ENCODE assay signal across 18 cellular contexts in genomic region chr16:56198044-56198754, GRCh38. TPM values are rescaled to one million over a fixed set of nuclear protein-coding genes. Genes with fewer than 3 reads are reported as not detected.
DNase-seq lines count a peak whose midpoint lies in the region; ATAC-seq and TF ChIP-seq lines count a peak whose summit lies in the region.
"Had no signal": no experiment of that assay in that cellular context is flagged by ENCODE, and none has a peak within 500 bp of the region (broad histone marks: within the 10 kb centered on the region; RNA-seq: fewer than 3 reads in every experiment).

No MANE protein-coding gene starts in this region.

- H3K27me3 ChIP-seq in OCI-LY3 (ENCODE audit: low read depth, low read length), result peaks cover 74% of the 10 kb centered on the region
- no peaks in the 10 kb centered on the region for H3K27me3 ChIP-seq in Karpas-422 (ENCODE audit: low read length)
- H3K27me3 ChIP-seq: testis had no signal

- no peak for TF ChIP-seq CTCF in OCI-LY3 (IDR thresholded peaks at IDR 0.05; ENCODE audit: low read depth, low read length)

- ATAC-seq in activated naive CD8-positive, alpha-beta T cell treated with anti-CD3 and anti-CD28 coated beads, Interleukin-2, amount 10 ng/mL, durations not matched to agents 7 days and 5 days (ENCODE audit: low read depth), result no peak
- ATAC-seq: heart left ventricle had no signal

- H2AFZ ChIP-seq in OCI-LY3 (ENCODE audit: low read depth, low read length), result no peak overlapping the region
- H2AFZ ChIP-seq in Karpas-422 (ENCODE audit: low read length), result no peak overlapping the region

- peaks cover 20% of the 10 kb centered on the region for H3K27me3 Mint-ChIP-seq in activated naive CD4-positive, alpha-beta T cell treated with anti-CD3 and anti-CD28 coated beads, Interleukin-2, amount 50 U/mL, for 24 hours
- peaks cover 29% of the 10 kb centered on the region for H3K27me3 Mint-ChIP-seq in activated naive CD8-positive, alpha-beta T cell treated with anti-CD3 and anti-CD28 coated beads, Interleukin-2, amount 10 ng/mL, durations not matched to agents 7 days and 5 days
- H3K27me3 Mint-ChIP-seq in stimulated activated naive CD8-positive, alpha-beta T cell treated with anti-CD3 and anti-CD28 coated beads, Interleukin-15, Interleukin-2, amounts not matched to agents 100 ng/mL and 50 ng/mL, for 24 hours, result peaks cover 39% of the 10 kb centered on the region
- H3K27me3 Mint-ChIP-seq: central memory CD8-positive, alpha-beta T cell had no signal

- peaks cover 38% of the 10 kb centered on the region for H3K4me1 ChIP-seq in OCI-LY3 (ENCODE audit: low read length)
- H3K4me1 ChIP-seq in Karpas-422 (ENCODE audit: low read length), result peaks cover 22% of the 10 kb centered on the region
- H3K4me1 ChIP-seq: Caco-2 had no signal

- H3K79me2 ChIP-seq in OCI-LY3 (ENCODE audit: low read length), result no peaks in the 10 kb centered on the region
- no peaks in the 10 kb centered on the region for H3K79me2 ChIP-seq in Karpas-422 (ENCODE audit: low read length)

- H3K4me3 ChIP-seq in OCI-LY3 (ENCODE audit: low read length) (no peak overlapping the region), Karpas-422 (ENCODE audit: low read length) (no peak overlapping the region)
- H3K4me3 ChIP-seq: heart left ventricle, testis had no signal

- H3K36me3 Mint-ChIP-seq in activated naive CD4-positive, alpha-beta T cell treated with anti-CD3 and anti-CD28 coated beads, Interleukin-2, amount 50 U/mL, for 24 hours, result no peaks in the 10 kb centered on the region
- peaks cover 7% of the 10 kb centered on the region for H3K36me3 Mint-ChIP-seq in activated naive CD8-positive, alpha-beta T cell treated with anti-CD3 and anti-CD28 coated beads, Interleukin-2, amount 10 ng/mL, durations not matched to agents 7 days and 5 days
- H3K36me3 Mint-ChIP-seq in stimulated activated naive CD8-positive, alpha-beta T cell treated with anti-CD3 and anti-CD28 coated beads, Interleukin-15, Interleukin-2, amounts not matched to agents 100 ng/mL and 50 ng/mL, for 24 hours (ENCODE audit: low read depth), result no peaks in the 10 kb centered on the region

- H3K9ac ChIP-seq in OCI-LY3 (ENCODE audit: low read length) (no peak overlapping the region), Karpas-422 (ENCODE audit: low read length) (no peak overlapping the region)

- H3K9me3 ChIP-seq in OCI-LY3 (ENCODE audit: insufficient read depth, low read length) (no peaks in the 10 kb centered on the region), Karpas-422 (ENCODE audit: low read length) (no peaks in the 10 kb centered on the region)
- H3K9me3 ChIP-seq: Caco-2, heart left ventricle, testis had no signal

- no peaks in the 10 kb centered on the region for H3K9me3 Mint-ChIP-seq in activated naive CD4-positive, alpha-beta T cell treated with anti-CD3 and anti-CD28 coated beads, Interleukin-2, amount 50 U/mL, for 24 hours
- H3K9me3 Mint-ChIP-seq in activated naive CD8-positive, alpha-beta T cell treated with anti-CD3 and anti-CD28 coated beads, Interleukin-2, amount 10 ng/mL, durations not matched to agents 7 days and 5 days, result no peaks in the 10 kb centered on the region
- no peaks in the 10 kb centered on the region for H3K9me3 Mint-ChIP-seq in stimulated activated naive CD8-positive, alpha-beta T cell treated with anti-CD3 and anti-CD28 coated beads, Interleukin-15, Interleukin-2, amounts not matched to agents 100 ng/mL and 50 ng/mL, for 24 hours
- H3K9me3 Mint-ChIP-seq: central memory CD8-positive, alpha-beta T cell had no signal

- H3K4me3 Mint-ChIP-seq in activated naive CD4-positive, alpha-beta T cell treated with anti-CD3 and anti-CD28 coated beads, Interleukin-2, amount 50 U/mL, for 24 hours, result no peak overlapping the region
- H3K4me3 Mint-ChIP-seq in activated naive CD8-positive, alpha-beta T cell treated with anti-CD3 and anti-CD28 coated beads, Interleukin-2, amount 10 ng/mL, durations not matched to agents 7 days and 5 days, result peak overlapping the region; percentile 47
- peak overlapping the region; percentile 61 for H3K4me3 Mint-ChIP-seq in stimulated activated naive CD8-positive, alpha-beta T cell treated with anti-CD3 and anti-CD28 coated beads, Interleukin-15, Interleukin-2, amounts not matched to agents 100 ng/mL and 50 ng/mL, for 24 hours

- H3K27ac ChIP-seq in OCI-LY3 (ENCODE audit: low read length) (no peak overlapping the region), Karpas-422 (ENCODE audit: low read length) (no peak overlapping the region; the same call in 1 of the 2 replicates)
- H3K27ac ChIP-seq: testis, VCaP had no signal

- no peak for DNase-seq in activated naive CD4-positive, alpha-beta T cell treated with Interleukin-2 at 50 U/mL for 16 hours
- DNase-seq in activated naive CD8-positive, alpha-beta T cell treated with anti-CD3 and anti-CD28 coated beads, Interleukin-2, amount 10 ng/mL, durations not matched to agents 7 days and 5 days, result no peak
- no peak for DNase-seq in NCI-H510A treated with DMSO at 0.1 percent for 48 hours (lab: John Stamatoyannopoulos, UW)
- no peak for DNase-seq in Karpas-422
- DNase-seq in HPDE6-E6E7 (ENCODE audit: extremely low spot score), result no peak
- DNase-seq: activated CD8-positive, alpha-beta memory T cell treated with anti-CD3 and anti-CD28 coated beads, Interleukin-2, amount 50 U/mL, for 4 hours; Caco-2; effector CD8-positive, alpha-beta T cell; heart left ventricle; SW 1271; testis had no signal

- H3K4me1 Mint-ChIP-seq in activated naive CD4-positive, alpha-beta T cell treated with anti-CD3 and anti-CD28 coated beads, Interleukin-2, amount 50 U/mL, for 24 hours, result peaks cover 41% of the 10 kb centered on the region
- peaks cover 29% of the 10 kb centered on the region for H3K4me1 Mint-ChIP-seq in activated naive CD8-positive, alpha-beta T cell treated with anti-CD3 and anti-CD28 coated beads, Interleukin-2, amount 10 ng/mL, durations not matched to agents 7 days and 5 days
- peaks cover 19% of the 10 kb centered on the region for H3K4me1 Mint-ChIP-seq in stimulated activated naive CD8-positive, alpha-beta T cell treated with anti-CD3 and anti-CD28 coated beads, Interleukin-15, Interleukin-2, amounts not matched to agents 100 ng/mL and 50 ng/mL, for 24 hours (ENCODE audit: low read depth)

- peaks cover 17% of the 10 kb centered on the region for H4K20me1 ChIP-seq in OCI-LY3 (ENCODE audit: insufficient read depth, low read length)
- no peaks in the 10 kb centered on the region for H4K20me1 ChIP-seq in Karpas-422 (ENCODE audit: insufficient read depth, low read depth, low read length)

- POLR2A ChIA-PET in activated naive CD8-positive, alpha-beta T cell treated with anti-CD3 and anti-CD28 coated beads, Interleukin-2, amount 10 ng/mL, durations not matched to agents 7 days and 5 days (lab: Charles Lee), result interaction anchor here (1.2 kb wide), 1 partner anchor 64 kb away, joined by 3 read pairs; no protein-coding TSS in a partner anchor

- no peaks in the 10 kb centered on the region for H3K9me2 ChIP-seq in Karpas-422 (replicated peaks; ENCODE audit: insufficient read depth, low read length)

- H3K4me2 ChIP-seq in OCI-LY3 (ENCODE audit: low read length) (peak overlapping the region; percentile 58), Karpas-422 (ENCODE audit: low read depth, low read length, poor library complexity, severe bottlenecking) (no peak overlapping the region)

- H3K36me3 ChIP-seq in OCI-LY3 (replicated peaks; ENCODE audit: low read depth, low read length) (no peaks in the 10 kb centered on the region), Karpas-422 (ENCODE audit: insufficient read depth, low read length) (no peaks in the 10 kb centered on the region)
- H3K36me3 ChIP-seq: heart left ventricle had no signal

- H3K27ac Mint-ChIP-seq in activated naive CD4-positive, alpha-beta T cell treated with anti-CD3 and anti-CD28 coated beads, Interleukin-2, amount 50 U/mL, for 24 hours, result peak overlapping the region; percentile 85
- H3K27ac Mint-ChIP-seq in activated naive CD8-positive, alpha-beta T cell treated with anti-CD3 and anti-CD28 coated beads, Interleukin-2, amount 10 ng/mL, durations not matched to agents 7 days and 5 days, result peak overlapping the region; percentile 84
- peak overlapping the region; percentile 87 for H3K27ac Mint-ChIP-seq in stimulated activated naive CD8-positive, alpha-beta T cell treated with anti-CD3 and anti-CD28 coated beads, Interleukin-15, Interleukin-2, amounts not matched to agents 100 ng/mL and 50 ng/mL, for 24 hours

RNA-seq across cellular contexts. Expression of gene GNAO1, which starts 6.9 kb away (rescaled TPM):
- total RNA-seq in activated naive CD8-positive, alpha-beta T cell treated with anti-CD3 and anti-CD28 coated beads, Interleukin-2, amount 10 ng/mL, durations not matched to agents 7 days and 5 days, result 1 to 10 TPM; 5.7 to 6.7 TPM
- total RNA-seq in Karpas-422 (2014; rRNA removed; shearing (Covaris generic); ENCODE audit: low replicate concordance), result 1.6 and 2.3 TPM in 2 replicates
- total RNA-seq: lung microvascular endothelial cell, myocyte had no signal
